In genomic region chr9:123424552-123425225, GRCh38 we compare ENCODE assay signal across 27 cellular contexts.
A peak's percentile ranks its signal among the peaks of the same experiment; 100 is the strongest.
DNase-seq lines count a peak whose midpoint lies in the region; ATAC-seq and TF ChIP-seq lines count a peak whose summit lies in the region.
"Had no signal": no experiment of that assay in that cellular context is flagged by ENCODE, and none has a peak within 500 bp of the region (broad histone marks: within the 10 kb centered on the region; RNA-seq: fewer than 3 reads in every experiment).

No MANE protein-coding gene starts in this region.

- no peaks in the 10 kb centered on the region for H3K4me1 ChIP-seq in upper lobe of right lung
- H3K4me1 ChIP-seq: Caco-2 had no signal

- DNase-seq in WERI-Rb-1 (peak; percentile 2), coronary artery (ENCODE audit: low spot score) (peak; percentile 21), mesenteric fat pad (ENCODE audit: low spot score) (peak; percentile 64), upper lobe of right lung (peak; percentile 9), NCI-H524 (lab: John Stamatoyannopoulos, UW) (no peak), dedifferentiated amniotic fluid mesenchymal stem cell (ENCODE audit: extremely low spot score) (no peak)
- DNase-seq: Caco-2; CD8-positive, alpha-beta T cell; DMS 273 treated with DMSO at 0.1 percent for 48 hours; DMS79; EL; GDM1; H7; KBM-7; MG63; NCI-H1105 treated with DMSO at 0.1 percent for 48 hours; NCI-H146; NCI-H1930; NCI-H2107; NCI-H524 treated with DMSO at 0.1 percent for 48 hours; NCI-H82; RPMI8226; SHP77 treated with DMSO at 0.1 percent for 48 hours had no signal

- H3K27me3 ChIP-seq in WERI-Rb-1 (ENCODE audit: insufficient read depth, low read depth, severe bottlenecking): no peaks in the 10 kb centered on the region
- no peaks in the 10 kb centered on the region for H3K27me3 ChIP-seq in upper lobe of right lung
- H3K27me3 ChIP-seq: MG63 had no signal

- intact Hi-C loops in upper lobe of right lung (cut with DNase I): no loop called here

- peaks cover 3% of the 10 kb centered on the region for H3K9me3 ChIP-seq in WERI-Rb-1 (ENCODE audit: severe bottlenecking)
- H3K9me3 ChIP-seq in upper lobe of right lung: no peaks in the 10 kb centered on the region
- H3K9me3 ChIP-seq: Caco-2, MG63 had no signal

- H3K36me3 ChIP-seq in WERI-Rb-1 (peaks cover 7% of the 10 kb centered on the region), upper lobe of right lung (no peaks in the 10 kb centered on the region)
- H3K36me3 ChIP-seq: MG63 had no signal

- ATAC-seq in upper lobe of right lung (no peak), GM19035 (IDR thresholded peaks at IDR 0.05; ENCODE audit: unreplicated experiment) (no peak)
- ATAC-seq: CD8-positive, alpha-beta T cell; GM12878 had no signal

- TF ChIP-seq CTCF in WERI-Rb-1 (IDR thresholded peaks at IDR 0.05; ENCODE audit: low read depth, low read length) (no peak), coronary artery (IDR thresholded peaks at IDR 0.05) (no peak), upper lobe of right lung (IDR thresholded peaks at IDR 0.05) (no peak)

- no peak overlapping the region for H3K4me3 ChIP-seq in WERI-Rb-1 (ENCODE audit: low read depth, low read length)
- no peak overlapping the region for H3K4me3 ChIP-seq in coronary artery
- no peak overlapping the region for H3K4me3 ChIP-seq in upper lobe of right lung
- H3K4me3 ChIP-seq: GM12878, MG63, SK-N-MC had no signal

- H3K27ac ChIP-seq in WERI-Rb-1 (no peak overlapping the region), coronary artery (no peak overlapping the region), upper lobe of right lung (no peak overlapping the region)
- H3K27ac ChIP-seq: C4-2B, SK-N-MC had no signal

Comparison
In these comparisons a context has a peak if more than half of its experiments do, and no peak if none do; other contexts are left out.
1. DNase-seq: peak in WERI-Rb-1 (single experiment), coronary artery (single experiment), mesenteric fat pad (single experiment) and upper lobe of right lung (single experiment); none in NCI-H524 (0 of 2) and dedifferentiated amniotic fluid mesenchymal stem cell (single experiment).